In genomic region chr3:47824541-47825473, GRCh38 we compare ENCODE assay signal across 8 cellular contexts. TPM values are rescaled to one million over a fixed set of nuclear protein-coding genes. Genes with fewer than 3 reads are reported as not detected.
A peak's percentile ranks its signal among the peaks of the same experiment; 100 is the strongest.
DNase-seq lines count a peak whose midpoint lies in the region; ATAC-seq and TF ChIP-seq lines count a peak whose summit lies in the region.

No MANE protein-coding gene starts in this region.

- H3K9me3 ChIP-seq in neuron (ENCODE audit: low read length) = no peaks in the 10 kb centered on the region

- H3K27me3 ChIP-seq in neuron (ENCODE audit: insufficient read depth, low read length) = no peaks in the 10 kb centered on the region

- TF ChIP-seq CTCF in foreskin fibroblast (IDR thresholded peaks at IDR 0.05; ENCODE audit: low read depth, low read length) = peak; percentile 72

- DNase-seq in EH (ENCODE audit: low read depth) = peak; percentile 88
- peak; percentile 63 for DNase-seq in Jurkat, Clone E6-1 (ENCODE audit: low read depth, low spot score)
- DNase-seq in RPMI8226 = peak; percentile 89
- peak; percentile 93 for DNase-seq in activated effector memory CD4-positive, alpha-beta T cell treated with anti-CD3 and anti-CD28 coated beads, Interleukin-2, amount 50 U/mL, for 16 hours
- DNase-seq in foreskin fibroblast = peak; percentile 87 to 96
- peak; percentile 78 for DNase-seq in stromal cell of bone marrow (ENCODE audit: low read depth)

- H3K36me3 ChIP-seq in neuron (ENCODE audit: insufficient read depth, low read length) = peaks cover 48% of the 10 kb centered on the region

- peaks cover 16% of the 10 kb centered on the region for H3K4me1 ChIP-seq in neuron (ENCODE audit: insufficient read depth, low read length)

- H2AFZ ChIP-seq in neuron (ENCODE audit: low read depth, low read length) = peak overlapping the region; percentile 32

- H3K4me3 ChIP-seq in Jurkat, Clone E6-1 (ENCODE audit: low read length) = peak overlapping the region; percentile 71
- peak overlapping the region; percentile 71 to 93 for H3K4me3 ChIP-seq in foreskin fibroblast (ENCODE audit: low read depth in 1 of 2, low read length in 2 of 2)
- peak overlapping the region; percentile 98 for H3K4me3 ChIP-seq in neuron (ENCODE audit: low read length)

- ATAC-seq in GM21619 (IDR thresholded peaks at IDR 0.05; ENCODE audit: unreplicated experiment) = peak; percentile 80

RNA-seq across cellular contexts. Expression of gene DHX30, which starts 21.9 kb away (rescaled TPM):
- 88.0 TPM for polyA plus RNA-seq in Jurkat, Clone E6-1 (2012; ENCODE audit: insufficient read depth, insufficient read length)

RNA-seq across cellular contexts. Expression of gene SMARCC1, which starts 43.1 kb away (rescaled TPM):
- 92.6 TPM for polyA plus RNA-seq in Jurkat, Clone E6-1 (2012; ENCODE audit: insufficient read depth, insufficient read length)

Comparison
In these comparisons a context has a peak if more than half of its experiments do, and no peak if none do; other contexts are left out.
1. Peak in every context shown above with its lines: DNase-seq, ATAC-seq and H3K4me3 ChIP-seq.